In genomic region chr16:54929090-54930033, GRCh38 we compare ENCODE assay signal across 8 cellular contexts. TPM values are rescaled to one million over a fixed set of nuclear protein-coding genes. Genes with fewer than 3 reads are reported as not detected.
DNase-seq lines count a peak whose midpoint lies in the region; ATAC-seq and TF ChIP-seq lines count a peak whose summit lies in the region.

No MANE protein-coding gene starts in this region.

- peaks cover 21% of the 10 kb centered on the region for H4K20me1 ChIP-seq in OCI-LY7 (ENCODE audit: insufficient read depth, low read length)

- BruUV-seq in OCI-LY7 (replicated peaks; lab: Mats Ljungman, UMichigan) = no TSS peak

- H3K79me2 ChIP-seq in OCI-LY7 (ENCODE audit: insufficient read depth, low read depth, low read length) = peaks cover 44% of the 10 kb centered on the region

- H3K9me2 ChIP-seq in OCI-LY7 (ENCODE audit: insufficient read depth, low read length) = no peaks in the 10 kb centered on the region

- TF ChIP-seq CTCF in OCI-LY7 (conservative IDR thresholded peaks at IDR 0.05; ENCODE audit: low read length) = peak; percentile 68

- H2AFZ ChIP-seq in OCI-LY7 (ENCODE audit: low read length) = peak overlapping the region; percentile 63

- ATAC-seq in GM21515 (IDR thresholded peaks at IDR 0.05; ENCODE audit: unreplicated experiment) = peak; percentile 92
- ATAC-seq in esophagus mucosa = peak; percentile 95

- peak; percentile 92 for DNase-seq in D341Med (ENCODE audit: low spot score)
- DNase-seq in HuH-7 (ENCODE audit: low spot score) = peak; percentile 84
- DNase-seq in OCI-LY7 (ENCODE audit: low spot score) = peak; percentile 99
- DNase-seq in activated T-cell treated with anti-CD3 and anti-CD28 coated beads for 4 hours = peak; percentile 94
- DNase-seq in myocyte (ENCODE audit: low read depth) = peak; percentile 100
- DNase-seq in stimulated activated CD8-positive, alpha-beta memory T cell treated with anti-CD3 and anti-CD28 coated beads, Interleukin-7, amount 100 ng/mL, for 24 hours (ENCODE audit: low read depth) = peak; percentile 95

- intact Hi-C loops in OCI-LY7 (cut with micrococcal nuclease; ENCODE audit: unreplicated experiment) = loop anchor here (1.0 to 10.0 kb wide), 5 partner anchors 31 to 1865 kb away; partner anchors contain the start of genes FTO and RPGRIP1L

- H3K4me3 ChIP-seq in OCI-LY7 (ENCODE audit: low read depth, low read length, poor library complexity, severe bottlenecking) = peak overlapping the region; percentile 91

- H3K36me3 ChIP-seq in OCI-LY7 (ENCODE audit: insufficient read depth, low read length) = peaks cover 5% of the 10 kb centered on the region; the same call in 1 of the 2 replicates

- H3K9me3 ChIP-seq in OCI-LY7 (ENCODE audit: low read length) = no peaks in the 10 kb centered on the region

- peak overlapping the region; percentile 80 for H3K27ac ChIP-seq in OCI-LY7 (ENCODE audit: low read depth, low read length, poor library complexity, severe bottlenecking)

- H3K4me1 ChIP-seq in OCI-LY7 (ENCODE audit: insufficient read depth, low read length, poor library complexity, severe bottlenecking) = peaks cover 30% of the 10 kb centered on the region

- CTCF ChIA-PET in OCI-LY7 (lab: Charles Lee; ENCODE audit: unreplicated experiment) = no interaction called here

- POLR2A ChIA-PET in OCI-LY7 (lab: Charles Lee) = interaction anchor here (0.6 to 1.8 kb wide), 4 partner anchors 32 to 341 kb away, joined by 3 to 6 read pairs (median 4); no protein-coding TSS in a partner anchor

- H3K4me2 ChIP-seq in OCI-LY7 (ENCODE audit: low read length) = peak overlapping the region; percentile 79

RNA-seq across cellular contexts. Expression of gene IRX5, which starts 1.3 kb away (rescaled TPM):
- total RNA-seq in OCI-LY7 (2014; rRNA removed; shearing (Covaris generic)) = 5.9 and 7.7 TPM in 2 replicates
- total RNA-seq in OCI-LY7 (2022) = 5.0 and 5.1 TPM in 2 replicates
- 7.5 TPM for total RNA-seq in esophagus mucosa
- 12.7 and 14.0 TPM in 2 replicates for total RNA-seq in myocyte
- polyA plus RNA-seq in myocyte (2012) = 6.6 TPM

Comparison
In these comparisons a context has a peak if more than half of its experiments do, and no peak if none do; other contexts are left out.
1. Peak in every context shown above with its lines: DNase-seq, ATAC-seq, H3K4me3 ChIP-seq and H3K27ac ChIP-seq.